Comparison of ENCODE assay signal across 21 cellular contexts in genomic region chr3:189157232-189158007, GRCh38.
"Had no signal": no experiment of that assay in that cellular context is flagged by ENCODE, and none has a peak within 500 bp of the region (broad histone marks: within the 10 kb centered on the region; RNA-seq: fewer than 3 reads in every experiment).

No MANE protein-coding gene starts in this region.

- H3K79me2 ChIP-seq: parathyroid adenoma had no signal

- H3K9me3 ChIP-seq: heart left ventricle, prostate gland, spleen, testis, tibial nerve, upper lobe of right lung had no signal

- DNase-seq: effector CD4-positive, alpha-beta T cell; heart left ventricle; hippocampal formation; left colon; left ventricle myocardium superior; naive thymus-derived CD4-positive, alpha-beta T cell; nephron progenitor cell; retina; spleen; stimulated activated CD4-positive, alpha-beta T cell treated with anti-CD3 and anti-CD28 coated beads, Interleukin-2, amount 100 ng/mL, for 24 hours; stimulated activated CD4-positive, alpha-beta T cell treated with anti-CD3 and anti-CD28 coated beads, Interleukin-4, amount 100 ng/mL, for 4 hours; stimulated activated naive B cell treated with anti-CD40 and anti-IgM and Interleukin-4, amounts not matched to agents 10 μg/mL and 1 μg/mL and 100 μg/mL, for 72 hours; stimulated activated naive CD8-positive, alpha-beta T cell treated with anti-CD3 and anti-CD28 coated beads, Interleukin-15, amount 100 ng/mL, for 72 hours; testis; upper lobe of right lung had no signal

- H2AFZ ChIP-seq: parathyroid adenoma had no signal

- H3K4me3 ChIP-seq: coronary artery, heart left ventricle, lung, prostate gland, spleen, testis, tibial nerve, upper lobe of right lung had no signal

- H3K4me1 ChIP-seq: heart left ventricle, parathyroid adenoma, prostate gland, spleen, testis, tibial nerve, upper lobe of right lung had no signal

- H3K27me3 ChIP-seq: heart left ventricle, testis, tibial nerve, upper lobe of right lung had no signal

- H3K36me3 ChIP-seq: heart left ventricle, prostate gland, spleen, tibial nerve, upper lobe of right lung had no signal

- H3K9ac ChIP-seq: parathyroid adenoma had no signal

- H3K27ac ChIP-seq: coronary artery, heart left ventricle, parathyroid adenoma, prostate gland, spleen, testis, tibial nerve, upper lobe of right lung had no signal

- ATAC-seq: heart left ventricle; left colon; left ventricle myocardium superior; naive thymus-derived CD4-positive, alpha-beta T cell; sciatic nerve; stimulated activated naive B cell treated with anti-CD40 and anti-IgM and Interleukin-4, amounts not matched to agents 10 μg/mL and 1 μg/mL and 100 μg/mL, for 72 hours; upper lobe of right lung had no signal
